Comparison of ENCODE assay signal across 23 cellular contexts in genomic region chr11:65906602-65907001, GRCh38. TPM values are rescaled to one million over a fixed set of nuclear protein-coding genes. Genes with fewer than 3 reads are reported as not detected.
DNase-seq lines count a peak whose midpoint lies in the region; ATAC-seq, FAIRE-seq and TF ChIP-seq lines count a peak whose summit lies in the region.
"Had no signal": no experiment of that assay in that cellular context is flagged by ENCODE, and none has a peak within 500 bp of the region (broad histone marks: within the 10 kb centered on the region; RNA-seq: fewer than 3 reads in every experiment).

No MANE protein-coding gene starts in this region.

- H2AFZ ChIP-seq in HCT116 (ENCODE audit: low read depth, low read length, poor library complexity, severe bottlenecking) (no peak overlapping the region), astrocyte (ENCODE audit: low read depth, low read length) (no peak overlapping the region)
- H2AFZ ChIP-seq: hepatocyte had no signal

- H3K27ac ChIP-seq in HCT116 (ENCODE audit: low read depth, low read length) (no peak overlapping the region), astrocyte (ENCODE audit: low read depth, low read length) (no peak overlapping the region)
- H3K27ac ChIP-seq: BLaER1, hepatocyte, psoas muscle, tibial artery had no signal

- no peak overlapping the region for H3K27ac Mint-ChIP-seq in astrocyte (ENCODE audit: unreplicated experiment)
- H3K27ac Mint-ChIP-seq in stimulated activated effector memory CD8-positive, alpha-beta T cell treated with anti-CD3 and anti-CD28 coated beads, Interleukin-12 subunit alpha, Interleukin-12 subunit beta, amount 100 ng/mL, for 72 hours: no peak overlapping the region
- no peak overlapping the region for H3K27ac Mint-ChIP-seq in activated naive CD4-positive, alpha-beta T cell treated with anti-CD3 and anti-CD28 coated beads for 36 hours
- H3K27ac Mint-ChIP-seq: activated CD4-positive, alpha-beta memory T cell treated with anti-CD3 and anti-CD28 coated beads, Interleukin-2, amount 10 ng/mL, durations not matched to agents 7 days and 5 days; activated naive CD4-positive, alpha-beta T cell treated with anti-CD3 and anti-CD28 coated beads, Interleukin-2, amount 10 ng/mL, durations not matched to agents 7 days and 5 days; natural killer cell; T-cell had no signal

- peaks cover 2% of the 10 kb centered on the region for H3K27me3 Mint-ChIP-seq in astrocyte (ENCODE audit: low read depth, unreplicated experiment)
- H3K27me3 Mint-ChIP-seq in activated naive CD4-positive, alpha-beta T cell treated with anti-CD3 and anti-CD28 coated beads for 36 hours (ENCODE audit: low read depth): peaks cover 5% of the 10 kb centered on the region

- H3K4me1 Mint-ChIP-seq in astrocyte (ENCODE audit: low read depth, unreplicated experiment): peaks cover 30% of the 10 kb centered on the region
- H3K4me1 Mint-ChIP-seq in stimulated activated effector memory CD8-positive, alpha-beta T cell treated with anti-CD3 and anti-CD28 coated beads, Interleukin-12 subunit alpha, Interleukin-12 subunit beta, amount 100 ng/mL, for 72 hours: peaks cover 21% of the 10 kb centered on the region
- H3K4me1 Mint-ChIP-seq in activated naive CD4-positive, alpha-beta T cell treated with anti-CD3 and anti-CD28 coated beads for 36 hours (ENCODE audit: low read depth): peaks cover 5% of the 10 kb centered on the region

- no TSS peak for BruUV-seq in HCT116 (replicated peaks; lab: Mats Ljungman, UMichigan)

- H3K27me3 ChIP-seq in HCT116 (ENCODE audit: insufficient read depth, low read length) (no peaks in the 10 kb centered on the region), astrocyte (ENCODE audit: insufficient read depth, low read length) (no peaks in the 10 kb centered on the region)
- H3K27me3 ChIP-seq: tibial artery had no signal

- H3K9me3 Mint-ChIP-seq in astrocyte (ENCODE audit: unreplicated experiment): no peaks in the 10 kb centered on the region
- no peaks in the 10 kb centered on the region for H3K9me3 Mint-ChIP-seq in stimulated activated effector memory CD8-positive, alpha-beta T cell treated with anti-CD3 and anti-CD28 coated beads, Interleukin-12 subunit alpha, Interleukin-12 subunit beta, amount 100 ng/mL, for 72 hours
- H3K9me3 Mint-ChIP-seq in activated naive CD4-positive, alpha-beta T cell treated with anti-CD3 and anti-CD28 coated beads for 36 hours: no peaks in the 10 kb centered on the region
- H3K9me3 Mint-ChIP-seq: activated CD4-positive, alpha-beta memory T cell treated with anti-CD3 and anti-CD28 coated beads, Interleukin-2, amount 10 ng/mL, durations not matched to agents 7 days and 5 days; activated naive CD4-positive, alpha-beta T cell treated with anti-CD3 and anti-CD28 coated beads, Interleukin-2, amount 10 ng/mL, durations not matched to agents 7 days and 5 days; natural killer cell; T-cell had no signal

- H3K4me3 ChIP-seq in HCT116 (replicated peaks in 1 of 2; ENCODE audit: low read depth in 1 of 2, low read length in 2 of 2) (no peak overlapping the region), astrocyte (ENCODE audit: insufficient read depth, low read depth, low read length) (no peak overlapping the region)
- H3K4me3 ChIP-seq: BLaER1, hepatocyte, lung, psoas muscle, tibial artery had no signal

- H3K4me1 ChIP-seq in HCT116 (ENCODE audit: control insufficient read depth in 1 of 2, insufficient read depth in 2 of 2, low read length in 2 of 2) (peaks cover 46 to 96% of the 10 kb centered on the region in 2 experiments), astrocyte (ENCODE audit: insufficient read depth, low read length) (peaks cover 36% of the 10 kb centered on the region)

- intact Hi-C loops in HCT116 (cut with micrococcal nuclease): no loop called here
- intact Hi-C loops in activated naive CD4-positive, alpha-beta T cell treated with anti-CD3 and anti-CD28 coated beads for 36 hours (cut with micrococcal nuclease): no loop called here

- POLR2A ChIA-PET in HCT116 (lab: Charles Lee): interaction anchor here (1.8 to 10.9 kb wide), 4 partner anchors 9 to 16 kb away, joined by 6 to 124 read pairs (median 9); partner anchors contain the start of genes CCDC85B and FIBP

- H3K79me2 ChIP-seq in HCT116 (ENCODE audit: insufficient read depth, low read length) (peaks cover under 1% of the 10 kb centered on the region; the same call in 1 of the 2 replicates), astrocyte (ENCODE audit: insufficient read depth, low read length) (peaks cover 4% of the 10 kb centered on the region)
- H3K79me2 ChIP-seq: hepatocyte had no signal

- TF ChIP-seq CTCF in HCT116 (IDR thresholded peaks at IDR 0.05 in 2 of 3, conservative IDR thresholded peaks at IDR 0.05 in 1 of 3; ENCODE audit: borderline replicate concordance in 1 of 3, insufficient read depth in 1 of 3, low read depth in 2 of 3, low read length in 2 of 3) (no peak), astrocyte (IDR thresholded peaks at IDR 0.05; ENCODE audit: insufficient read depth, low read depth, low read length) (no peak)

- H3K9me3 ChIP-seq in HCT116 (ENCODE audit: control insufficient read depth in 1 of 2, insufficient read depth in 1 of 2, low read depth in 1 of 2, low read length in 2 of 2) (no peaks in the 10 kb centered on the region), astrocyte (ENCODE audit: insufficient read depth, low read depth, low read length) (no peaks in the 10 kb centered on the region)
- H3K9me3 ChIP-seq: BLaER1, psoas muscle, tibial artery had no signal

- no peaks in the 10 kb centered on the region for H4K20me1 ChIP-seq in HCT116 (ENCODE audit: insufficient read depth)
- H4K20me1 ChIP-seq in astrocyte (ENCODE audit: insufficient read depth, low read length): no peaks in the 10 kb centered on the region
- H4K20me1 ChIP-seq: BLaER1 had no signal

- TF ChIP-seq POLR2A in HCT116 (IDR thresholded peaks at IDR 0.05; ENCODE audit: borderline replicate concordance, extremely low read depth, insufficient read depth, insufficient read length): no peak

- 0 out of 2 replicates have a peak overlapping the region, but pooled peaks have one; percentile 22 for H3K9ac ChIP-seq in HCT116 (ENCODE audit: low read length)
- H3K9ac ChIP-seq in astrocyte (ENCODE audit: low read length): no peak overlapping the region
- H3K9ac ChIP-seq: BLaER1 had no signal

- no peaks in the 10 kb centered on the region for H3K36me3 Mint-ChIP-seq in astrocyte (ENCODE audit: low read depth, unreplicated experiment)
- peaks cover 9% of the 10 kb centered on the region for H3K36me3 Mint-ChIP-seq in stimulated activated effector memory CD8-positive, alpha-beta T cell treated with anti-CD3 and anti-CD28 coated beads, Interleukin-12 subunit alpha, Interleukin-12 subunit beta, amount 100 ng/mL, for 72 hours
- H3K36me3 Mint-ChIP-seq in activated naive CD4-positive, alpha-beta T cell treated with anti-CD3 and anti-CD28 coated beads for 36 hours (ENCODE audit: low read depth): no peaks in the 10 kb centered on the region
- H3K36me3 Mint-ChIP-seq: activated naive CD4-positive, alpha-beta T cell treated with anti-CD3 and anti-CD28 coated beads, Interleukin-2, amount 10 ng/mL, durations not matched to agents 7 days and 5 days; natural killer cell; T-cell had no signal

- CTCF ChIA-PET in HCT116 (lab: Charles Lee): interaction anchor here (1.0 to 1.1 kb wide), 2 partner anchors 15 to 22 kb away, joined by 3 to 4 read pairs; no protein-coding TSS in a partner anchor
- CTCF ChIA-PET in activated naive CD4-positive, alpha-beta T cell treated with anti-CD3 and anti-CD28 coated beads for 36 hours (lab: Charles Lee): interaction anchor here (1.6 to 4.8 kb wide), 2 partner anchors 16 to 21 kb away, joined by 6 to 22 read pairs; partner anchors contain the start of gene CCDC85B

- no peak for ATAC-seq in HCT116
- ATAC-seq in stimulated activated effector memory CD8-positive, alpha-beta T cell treated with anti-CD3 and anti-CD28 coated beads, Interleukin-12 subunit alpha, Interleukin-12 subunit beta, amount 100 ng/mL, for 72 hours: peak; percentile 55
- ATAC-seq: natural killer cell, psoas muscle, T-cell had no signal

- no peak for TF ChIP-seq RAD21 in HCT116 (IDR thresholded peaks at IDR 0.05; ENCODE audit: low read depth)

- H3K4me2 ChIP-seq in HCT116 (ENCODE audit: low read length) (peak overlapping the region; percentile 54), astrocyte (ENCODE audit: low read length) (no peak overlapping the region)
- H3K4me2 ChIP-seq: BLaER1, hepatocyte had no signal

- peak overlapping the region; percentile 16 for H3K4me3 Mint-ChIP-seq in astrocyte (ENCODE audit: unreplicated experiment)
- H3K4me3 Mint-ChIP-seq in stimulated activated effector memory CD8-positive, alpha-beta T cell treated with anti-CD3 and anti-CD28 coated beads, Interleukin-12 subunit alpha, Interleukin-12 subunit beta, amount 100 ng/mL, for 72 hours: no peak overlapping the region
- H3K4me3 Mint-ChIP-seq in activated naive CD4-positive, alpha-beta T cell treated with anti-CD3 and anti-CD28 coated beads for 36 hours: no peak overlapping the region
- H3K4me3 Mint-ChIP-seq: activated CD4-positive, alpha-beta memory T cell treated with anti-CD3 and anti-CD28 coated beads, Interleukin-2, amount 10 ng/mL, durations not matched to agents 7 days and 5 days; activated naive CD4-positive, alpha-beta T cell treated with anti-CD3 and anti-CD28 coated beads, Interleukin-2, amount 10 ng/mL, durations not matched to agents 7 days and 5 days; natural killer cell; T-cell had no signal

- DNase-seq in HCT116 (ENCODE audit: low read depth, low spot score) (no peak), NCI-H226 (peak; percentile 46), astrocyte (ENCODE audit: low read depth) (peak; percentile 34), putamen (ENCODE audit: low spot score) (no peak)
- DNase-seq in stimulated activated effector memory CD8-positive, alpha-beta T cell treated with anti-CD3 and anti-CD28 coated beads, Interleukin-12 subunit alpha, Interleukin-12 subunit beta, amount 100 ng/mL, for 72 hours (ENCODE audit: low spot score in 2 of 2): no peak
- no peak for DNase-seq in activated CD4-positive, CD25-positive, alpha-beta regulatory T cell treated with anti-CD3 and anti-CD28 coated beads, Interleukin-2, amount 50 U/mL, for 72 hours
- no peak for DNase-seq in activated naive CD4-positive, alpha-beta T cell treated with anti-CD3 and anti-CD28 coated beads for 36 hours
- DNase-seq: activated CD4-positive, alpha-beta memory T cell treated with anti-CD3 and anti-CD28 coated beads, Interleukin-2, amount 10 ng/mL, durations not matched to agents 7 days and 5 days; activated CD8-positive, alpha-beta memory T cell treated with anti-CD3 and anti-CD28 coated beads, Interleukin-2, amount 50 U/mL, for 4 hours; activated naive CD4-positive, alpha-beta T cell treated with anti-CD3 and anti-CD28 coated beads, Interleukin-2, amount 10 ng/mL, durations not matched to agents 7 days and 5 days; amygdala; natural killer cell; NCI-H1436 treated with DMSO at 0.1 percent for 48 hours; NCI-H748 treated with DMSO at 0.1 percent for 48 hours; nucleus accumbens; psoas muscle; stimulated activated CD4-positive, alpha-beta T cell treated with anti-CD3 and anti-CD28 coated beads, Interleukin-4, amount 100 ng/mL, for 24 hours; T-cell; tibial artery had no signal

- no peak for FAIRE-seq in astrocyte (lab: Jason Lieb, UNC)
- FAIRE-seq: G401.6 had no signal

- no peaks in the 10 kb centered on the region for H3K9me2 ChIP-seq in HCT116 (ENCODE audit: insufficient read depth)

- RAD21 ChIA-PET in HCT116 (lab: Charles Lee; ENCODE audit: low non-redundant PET in 1 of 2, low total read pairs in 2 of 2, uncharacterized antibody in 2 of 2, unreplicated experiment in 2 of 2): no interaction called here

- H3K36me3 ChIP-seq in HCT116 (ENCODE audit: control insufficient read depth in 1 of 2, insufficient read depth in 2 of 2, low read length in 2 of 2) (no peaks in the 10 kb centered on the region), astrocyte (ENCODE audit: insufficient read depth, low read length) (no peaks in the 10 kb centered on the region)
- H3K36me3 ChIP-seq: BLaER1, tibial artery had no signal

RNA-seq across cellular contexts. Expression of gene FOSL1, which starts 6.4 kb away (rescaled TPM):
- 125 TPM for total RNA-seq in HCT116 (2021; ENCODE audit: unreplicated experiment)
- polyA plus RNA-seq in HCT116 (2012): 243 and 251 TPM in 2 replicates
- total RNA-seq in astrocyte: 24.5 and 37.9 TPM in 2 replicates
- 1 to 10 TPM; 8.2 TPM for total RNA-seq in activated naive CD4-positive, alpha-beta T cell treated with anti-CD3 and anti-CD28 coated beads for 36 hours

RNA-seq across cellular contexts. Expression of gene C11orf68, which starts 12.3 kb away (rescaled TPM):
- total RNA-seq in HCT116 (2021; ENCODE audit: unreplicated experiment) (49.8 TPM), astrocyte (34.6 and 35.3 TPM in 2 replicates)
- polyA plus RNA-seq in HCT116 (2012): 68.5 and 74.5 TPM in 2 replicates
- 10 to 100 TPM; 20.0 to 21.9 TPM for total RNA-seq in activated naive CD4-positive, alpha-beta T cell treated with anti-CD3 and anti-CD28 coated beads for 36 hours

RNA-seq across cellular contexts. Expression of gene DRAP1, which starts 12.6 kb away (rescaled TPM):
- total RNA-seq in HCT116 (2021; ENCODE audit: unreplicated experiment) (158 TPM), astrocyte (158 and 169 TPM in 2 replicates)
- polyA plus RNA-seq in HCT116 (2012): 176 and 205 TPM in 2 replicates
- total RNA-seq in activated naive CD4-positive, alpha-beta T cell treated with anti-CD3 and anti-CD28 coated beads for 36 hours: 100 to 1,000 TPM; 117 to 134 TPM

RNA-seq across cellular contexts. Expression of gene CCDC85B, which starts 16.1 kb away (rescaled TPM):
- total RNA-seq in HCT116 (2021; ENCODE audit: unreplicated experiment) (84.3 TPM), astrocyte (29.9 and 31.4 TPM in 2 replicates)
- 87.5 and 88.5 TPM in 2 replicates for polyA plus RNA-seq in HCT116 (2012)
- 10 to 100 TPM; 27.6 to 29.0 TPM for total RNA-seq in activated naive CD4-positive, alpha-beta T cell treated with anti-CD3 and anti-CD28 coated beads for 36 hours

RNA-seq across cellular contexts. Expression of gene FIBP, which starts 18.3 kb away (rescaled TPM):
- total RNA-seq in HCT116 (2021; ENCODE audit: unreplicated experiment) (96.0 TPM), astrocyte (67.4 and 68.7 TPM in 2 replicates)
- 124 and 137 TPM in 2 replicates for polyA plus RNA-seq in HCT116 (2012)
- total RNA-seq in activated naive CD4-positive, alpha-beta T cell treated with anti-CD3 and anti-CD28 coated beads for 36 hours: 10 to 100 TPM; 83.1 to 86.6 TPM

Comparison
In these comparisons a context has a peak if more than half of its experiments do, and no peak if none do; other contexts are left out.
1. DNase-seq: peak in NCI-H226 (single experiment) and astrocyte (single experiment); none in HCT116 (single experiment), stimulated activated effector memory CD8-positive, alpha-beta T cell treated with anti-CD3 and anti-CD28 coated beads, Interleukin-12 subunit alpha, Interleukin-12 subunit beta, amount 100 ng/mL, for 72 hours (0 of 2), putamen (single experiment), activated CD4-positive, CD25-positive, alpha-beta regulatory T cell treated with anti-CD3 and anti-CD28 coated beads, Interleukin-2, amount 50 U/mL, for 72 hours (single experiment) and activated naive CD4-positive, alpha-beta T cell treated with anti-CD3 and anti-CD28 coated beads for 36 hours (single experiment).